1 cellular context compared by ENCODE assay signal in the genomic region with DNA sequence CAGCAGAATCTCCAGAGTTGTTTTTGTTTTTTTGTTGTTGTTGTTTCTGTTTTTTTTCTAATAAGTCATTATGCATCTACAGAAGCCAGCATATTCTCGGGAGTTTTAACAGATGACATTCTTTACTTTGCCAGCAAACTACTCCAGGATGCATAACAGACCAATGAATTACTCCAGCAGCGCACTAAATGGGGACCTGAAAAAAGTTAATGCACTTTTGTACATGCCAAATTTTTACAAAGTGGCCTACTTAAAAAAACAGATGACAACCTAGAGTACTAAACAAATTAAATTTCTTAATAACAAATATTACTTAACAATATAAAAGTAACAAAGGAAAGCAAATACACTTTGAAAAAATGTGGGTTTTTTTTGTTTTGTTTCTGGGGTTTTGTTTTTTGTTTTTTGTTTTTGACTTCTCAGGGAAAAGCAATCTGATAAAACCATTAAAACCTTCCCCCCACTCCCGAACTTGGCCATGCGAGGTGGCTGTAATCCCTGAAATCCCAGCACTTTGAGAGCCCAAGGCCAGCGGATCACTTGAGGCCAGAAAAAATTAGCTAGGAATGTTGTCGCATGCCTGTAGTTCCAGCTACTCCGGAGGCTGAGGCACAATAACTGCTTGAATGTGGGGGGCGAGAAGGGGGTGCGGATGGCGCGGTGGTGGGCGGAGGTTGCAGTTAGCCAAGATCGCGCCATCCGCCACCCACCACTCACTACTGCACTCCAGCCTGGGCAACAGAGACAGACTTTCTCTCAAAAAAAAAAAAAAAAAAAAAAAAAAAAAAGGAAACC.
TF ChIP-seq lines count a peak whose summit lies in the region.

No MANE protein-coding gene starts in this region.

TF ChIP-seq in WTC11, 78 proteins besides CTCF, POLR2A, EP300 and RAD21:
- TF ChIP-seq, protein P1, sequence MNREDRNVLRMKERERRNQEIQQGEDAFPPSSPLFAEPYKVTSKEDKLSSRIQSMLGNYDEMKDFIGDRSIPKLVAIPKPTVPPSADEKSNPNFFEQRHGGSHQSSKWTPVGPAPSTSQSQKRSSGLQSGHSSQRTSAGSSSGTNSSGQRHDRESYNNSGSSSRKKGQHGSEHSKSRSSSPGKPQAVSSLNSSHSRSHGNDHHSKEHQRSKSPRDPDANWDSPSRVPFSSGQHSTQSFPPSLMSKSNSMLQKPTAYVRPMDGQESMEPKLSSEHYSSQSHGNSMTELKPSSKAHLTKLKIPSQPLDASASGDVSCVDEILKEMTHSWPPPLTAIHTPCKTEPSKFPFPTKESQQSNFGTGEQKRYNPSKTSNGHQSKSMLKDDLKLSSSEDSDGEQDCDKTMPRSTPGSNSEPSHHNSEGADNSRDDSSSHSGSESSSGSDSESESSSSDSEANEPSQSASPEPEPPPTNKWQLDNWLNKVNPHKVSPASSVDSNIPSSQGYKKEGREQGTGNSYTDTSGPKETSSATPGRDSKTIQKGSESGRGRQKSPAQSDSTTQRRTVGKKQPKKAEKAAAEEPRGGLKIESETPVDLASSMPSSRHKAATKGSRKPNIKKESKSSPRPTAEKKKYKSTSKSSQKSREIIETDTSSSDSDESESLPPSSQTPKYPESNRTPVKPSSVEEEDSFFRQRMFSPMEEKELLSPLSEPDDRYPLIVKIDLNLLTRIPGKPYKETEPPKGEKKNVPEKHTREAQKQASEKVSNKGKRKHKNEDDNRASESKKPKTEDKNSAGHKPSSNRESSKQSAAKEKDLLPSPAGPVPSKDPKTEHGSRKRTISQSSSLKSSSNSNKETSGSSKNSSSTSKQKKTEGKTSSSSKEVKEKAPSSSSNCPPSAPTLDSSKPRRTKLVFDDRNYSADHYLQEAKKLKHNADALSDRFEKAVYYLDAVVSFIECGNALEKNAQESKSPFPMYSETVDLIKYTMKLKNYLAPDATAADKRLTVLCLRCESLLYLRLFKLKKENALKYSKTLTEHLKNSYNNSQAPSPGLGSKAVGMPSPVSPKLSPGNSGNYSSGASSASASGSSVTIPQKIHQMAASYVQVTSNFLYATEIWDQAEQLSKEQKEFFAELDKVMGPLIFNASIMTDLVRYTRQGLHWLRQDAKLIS (CRISPR knock-in tag; IDR thresholded peaks at IDR 0.05; ENCODE audit: borderline replicate concordance), result no peak
